8 cellular contexts compared by ENCODE assay signal in genomic region chr22:21657361-21658118, GRCh38. TPM values are rescaled to one million over a fixed set of nuclear protein-coding genes. Genes with fewer than 3 reads are reported as not detected.
DNase-seq lines count a peak whose midpoint lies in the region; ATAC-seq, FAIRE-seq and TF ChIP-seq lines count a peak whose summit lies in the region.

No MANE protein-coding gene starts in this region.

- POLR2A ChIA-PET in A549 (lab: Yijun Ruan, JAX): interaction anchor here (0.7 kb wide), 1 partner anchor 9 kb away, joined by 3 read pairs; no protein-coding TSS in a partner anchor

- H3K4me2 ChIP-seq in A549 (peak overlapping the region; percentile 65), mesenchymal stem cell (ENCODE audit: low read length, poor library complexity, severe bottlenecking) (peak overlapping the region; percentile 74)

- H3K9me3 ChIP-seq in A549 (no peaks in the 10 kb centered on the region), mesenchymal stem cell (ENCODE audit: control insufficient read depth, low read length) (no peaks in the 10 kb centered on the region)

- H3K4me1 ChIP-seq in A549 (0 out of 3 replicates have a peak, but pooled peaks cover 4% of the 10 kb centered on the region), mesenchymal stem cell (ENCODE audit: control insufficient read depth, insufficient read depth, low read depth, low read length) (peaks cover 21% of the 10 kb centered on the region)

- peak; percentile 91 for ATAC-seq in A549
- ATAC-seq in GM18520 (IDR thresholded peaks at IDR 0.05; ENCODE audit: unreplicated experiment): peak; percentile 62
- ATAC-seq in HG03135 (IDR thresholded peaks at IDR 0.05; ENCODE audit: unreplicated experiment): peak; percentile 59

- H2BK5ac ChIP-seq in mesenchymal stem cell (ENCODE audit: low read depth, low read length, poor library complexity, severe bottlenecking): no peak overlapping the region

- FAIRE-seq in A549 (lab: Jason Lieb, UNC): no peak

- DNase-seq in A549 (ENCODE audit: low read depth in 1 of 2, low spot score in 1 of 2) (peak; percentile 52 to 75), NCI-H510A (lab: John Stamatoyannopoulos, UW) (peak; percentile 69), dorsolateral prefrontal cortex (peak in 2 of 10 donors; percentile 12 to 67), mesenchymal stem cell (peak; percentile 60)
- DNase-seq in activated CD4-positive, alpha-beta T cell treated with anti-CD3 and anti-CD28 coated beads for 1 hour: peak; percentile 55
- peak; percentile 71 to 81 for DNase-seq in stimulated activated CD8-positive, alpha-beta memory T cell treated with anti-CD3 and anti-CD28 coated beads, Interleukin-2, amount 100 ng/mL, for 48 hours (ENCODE audit: low read depth in 2 of 2)

- no peak overlapping the region for H3K9ac ChIP-seq in mesenchymal stem cell (ENCODE audit: low read length)

- TF ChIP-seq CTCF in A549 (IDR thresholded peaks at IDR 0.05) (no peak), dorsolateral prefrontal cortex (IDR thresholded peaks at IDR 0.05 in 54 of 56, conservative IDR thresholded peaks at IDR 0.05 in 2 of 56; ENCODE audit: low read depth in 1 of 56, partially characterized antibody in 56 of 56) (peak in 9 of 56 donors; percentile 13 to 29 (median 21))

- no peak overlapping the region for H4K91ac ChIP-seq in mesenchymal stem cell (ENCODE audit: low read length)

- H3K4me3 ChIP-seq in A549 (peak overlapping the region; percentile 52), dorsolateral prefrontal cortex (peak overlapping the region; percentile 34 to 70 (median 56)), mesenchymal stem cell (ENCODE audit: insufficient read depth in 1 of 2, low read depth in 1 of 2, low read length in 2 of 2) (peak overlapping the region; percentile 61 to 72)

- no peak for TF ChIP-seq EP300 in A549 (IDR thresholded peaks at IDR 0.05)

- H3K36me3 ChIP-seq in mesenchymal stem cell (ENCODE audit: control insufficient read depth in 1 of 2, insufficient read depth in 2 of 2, low read depth in 1 of 2, low read length in 2 of 2): peaks cover 6% of the 10 kb centered on the region in 2 experiments

- TF ChIP-seq POLR2A in A549 (IDR thresholded peaks at IDR 0.05; ENCODE audit: low read length): peak; percentile 21; the same call in 1 of the 2 replicates

- H3K4ac ChIP-seq in mesenchymal stem cell (ENCODE audit: low read depth in 1 of 2, low read length in 2 of 2): no peak overlapping the region

- H2BK15ac ChIP-seq in mesenchymal stem cell (ENCODE audit: low read depth, poor library complexity, severe bottlenecking): no peak overlapping the region

- WGBS in A549 (ENCODE audit: missing lambda C conversion rate): 16% methylated on average over 14 of the region's 86 CpGs
- under 1% methylated on average over 73 of the region's 86 CpGs for WGBS in mesenchymal stem cell

- H2BK12ac ChIP-seq in mesenchymal stem cell (ENCODE audit: low read length in 2 of 2): no peak overlapping the region

- CTCF ChIA-PET in A549 (lab: Yijun Ruan, JAX): interaction anchor here (0.9 to 1.8 kb wide), 4 partner anchors 9 to 14 kb away, joined by 3 to 11 read pairs (median 3); no protein-coding TSS in a partner anchor

- intact Hi-C loops in dorsolateral prefrontal cortex (cut with DNase I): no loop called here

- peak overlapping the region; percentile 74 for H2AFZ ChIP-seq in mesenchymal stem cell (ENCODE audit: low read depth, low read length)

- TF ChIP-seq RAD21 in A549 (conservative IDR thresholded peaks at IDR 0.05 in 1 of 2, IDR thresholded peaks at IDR 0.05 in 1 of 2): no peak

- no peak overlapping the region for H2BK120ac ChIP-seq in mesenchymal stem cell (ENCODE audit: low read depth, low read length)

- H4K8ac ChIP-seq in mesenchymal stem cell (ENCODE audit: low read length): peak overlapping the region; percentile 1

- peak overlapping the region in 1 of 2 experiments; percentile 65 for H3K23ac ChIP-seq in mesenchymal stem cell (ENCODE audit: low read length in 2 of 2)

- H3K27ac ChIP-seq in A549 (peak overlapping the region; percentile 52 to 88), dorsolateral prefrontal cortex (peak overlapping the region in 1 of 59 donors; percentile 44), mesenchymal stem cell (ENCODE audit: low read length, poor library complexity, severe bottlenecking) (no peak overlapping the region)

- H3K18ac ChIP-seq in mesenchymal stem cell (ENCODE audit: low read depth in 1 of 2, low read length in 2 of 2): peak overlapping the region; percentile 57 to 68

- H3K79me1 ChIP-seq in mesenchymal stem cell (replicated peaks; ENCODE audit: low read length, poor library complexity, severe bottlenecking): peaks cover 10% of the 10 kb centered on the region

- H3K27me3 ChIP-seq in dorsolateral prefrontal cortex (peaks cover 0 to 24% (median 9%) of the 10 kb centered on the region in 45 donors), mesenchymal stem cell (ENCODE audit: control insufficient read depth in 1 of 2, insufficient read depth in 1 of 2, low read length in 2 of 2) (peaks cover 15 to 32% of the 10 kb centered on the region in 2 experiments)

- no peak overlapping the region for H3K14ac ChIP-seq in mesenchymal stem cell (ENCODE audit: low read length in 2 of 2)

- H2AK5ac ChIP-seq in mesenchymal stem cell (ENCODE audit: low read length, severe bottlenecking): no peak overlapping the region

TF ChIP-seq in A549, 52 proteins besides CTCF, POLR2A, EP300 and RAD21:
- TF ChIP-seq, protein P1, sequence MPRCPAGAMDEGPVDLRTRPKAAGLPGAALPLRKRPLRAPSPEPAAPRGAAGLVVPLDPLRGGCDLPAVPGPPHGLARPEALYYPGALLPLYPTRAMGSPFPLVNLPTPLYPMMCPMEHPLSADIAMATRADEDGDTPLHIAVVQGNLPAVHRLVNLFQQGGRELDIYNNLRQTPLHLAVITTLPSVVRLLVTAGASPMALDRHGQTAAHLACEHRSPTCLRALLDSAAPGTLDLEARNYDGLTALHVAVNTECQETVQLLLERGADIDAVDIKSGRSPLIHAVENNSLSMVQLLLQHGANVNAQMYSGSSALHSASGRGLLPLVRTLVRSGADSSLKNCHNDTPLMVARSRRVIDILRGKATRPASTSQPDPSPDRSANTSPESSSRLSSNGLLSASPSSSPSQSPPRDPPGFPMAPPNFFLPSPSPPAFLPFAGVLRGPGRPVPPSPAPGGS (IDR thresholded peaks at IDR 0.05): 0 out of 3 replicates have a peak, but pooled peaks have one; percentile 21
- TF ChIP-seq MAZ (IDR thresholded peaks at IDR 0.05; ENCODE audit: borderline replicate concordance, low read depth, low read length) (no peak), MAX (IDR thresholded peaks at IDR 0.05) (peak; percentile 65; the same call in 1 of the 2 replicates), NR3C1 (IDR thresholded peaks at IDR 0.05) (no peak), PHF8 (IDR thresholded peaks at IDR 0.05; ENCODE audit: borderline replicate concordance, low read depth) (peak; percentile 18; the same call in 1 of the 2 replicates), HOXB13 (CRISPR knock-in tag; IDR thresholded peaks at IDR 0.05; ENCODE audit: low read depth) (no peak)
- TF ChIP-seq, protein P2, sequence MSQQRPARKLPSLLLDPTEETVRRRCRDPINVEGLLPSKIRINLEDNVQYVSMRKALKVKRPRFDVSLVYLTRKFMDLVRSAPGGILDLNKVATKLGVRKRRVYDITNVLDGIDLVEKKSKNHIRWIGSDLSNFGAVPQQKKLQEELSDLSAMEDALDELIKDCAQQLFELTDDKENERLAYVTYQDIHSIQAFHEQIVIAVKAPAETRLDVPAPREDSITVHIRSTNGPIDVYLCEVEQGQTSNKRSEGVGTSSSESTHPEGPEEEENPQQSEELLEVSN (IDR thresholded peaks at IDR 0.05; ENCODE audit: borderline replicate concordance, low read depth): peak; percentile 71
TF ChIP-seq in A549: peak in this region for 4.

RNA-seq across cellular contexts. Expression of gene PPIL2, which starts 8.3 kb away (rescaled TPM):
- polyA plus RNA-seq in A549 (2011; rRNA removed) (38.7 and 39.0 TPM in 2 replicates), A549 (2017; fragmentation: RNase III; extraction: RNeasy Plus Mini Kit Qiagen cat#74134 plus additional on column Dnase treatment) (30.8 to 34.0 TPM (median 31.4 TPM) in 3 replicates)
- 37.6 and 38.7 TPM in 2 replicates for polyA plus RNA-seq in A549 (2012; cell fraction: cytosol; rRNA removed)
- 118 and 125 TPM in 2 replicates for polyA plus RNA-seq in A549 (2012; cell fraction: nucleus; rRNA removed)
- polyA minus RNA-seq in A549 (2011; rRNA and poly(A)+ RNA removed): 31.0 and 31.8 TPM in 2 replicates
- total RNA-seq in dorsolateral prefrontal cortex: 10 to 100 TPM; 27.4 to 65.8 (median 42.2) TPM
- 30.8 TPM for polyA plus RNA-seq in mesenchymal stem cell (2013, experiment 1 of 2)
- 29.5 TPM for polyA plus RNA-seq in mesenchymal stem cell (2013, experiment 2 of 2)

RNA-seq across cellular contexts. Expression of gene SDF2L1, which starts 15.4 kb away (rescaled TPM):
- polyA plus RNA-seq in A549 (2011; rRNA removed) (13.7 and 17.5 TPM in 2 replicates), A549 (2017; fragmentation: RNase III; extraction: RNeasy Plus Mini Kit Qiagen cat#74134 plus additional on column Dnase treatment) (38.8 to 41.9 TPM (median 41.0 TPM) in 3 replicates)
- 99.7 and 128 TPM in 2 replicates for polyA plus RNA-seq in A549 (2012; cell fraction: cytosol; rRNA removed)
- polyA plus RNA-seq in A549 (2012; cell fraction: nucleus; rRNA removed): 61.8 and 78.3 TPM in 2 replicates
- polyA minus RNA-seq in A549 (2011; rRNA and poly(A)+ RNA removed): 9.5 and 13.4 TPM in 2 replicates
- total RNA-seq in dorsolateral prefrontal cortex: 10 to 100 TPM in 86 of 120 experiments, 1 to 10 TPM in 34; 4.9 to 43.3 (median 11.4) TPM
- polyA plus RNA-seq in mesenchymal stem cell (2013, experiment 1 of 2): 27.4 TPM
- 27.8 TPM for polyA plus RNA-seq in mesenchymal stem cell (2013, experiment 2 of 2)

RNA-seq across cellular contexts. Expression of gene CCDC116, which starts 25.0 kb away (rescaled TPM):
- polyA plus RNA-seq in A549 (2011; rRNA removed) (0.05 TPM in 1 of 2 replicates, not detected in the other), A549 (2017; fragmentation: RNase III; extraction: RNeasy Plus Mini Kit Qiagen cat#74134 plus additional on column Dnase treatment) (0.04 to 0.06 TPM in 2 of 3 replicates, not detected in the other)
- 0.04 and 0.10 TPM in 2 replicates for polyA plus RNA-seq in A549 (2012; cell fraction: cytosol; rRNA removed)
- polyA plus RNA-seq in A549 (2012; cell fraction: nucleus; rRNA removed): 0.72 and 1.0 TPM in 2 replicates
- not detected in 2 replicates for polyA minus RNA-seq in A549 (2011; rRNA and poly(A)+ RNA removed)
- total RNA-seq in dorsolateral prefrontal cortex: 1 to 10 TPM in 29 of 120 experiments, under 1 TPM in 82, not detected in 9; 0.20 to 2.8 (median 0.68) TPM
- 0.18 TPM for polyA plus RNA-seq in mesenchymal stem cell (2013, experiment 1 of 2)
- polyA plus RNA-seq in mesenchymal stem cell (2013, experiment 2 of 2): 0.11 TPM

RNA-seq across cellular contexts. Expression of gene YDJC, which starts 27.7 kb away (rescaled TPM):
- polyA plus RNA-seq in A549 (2011; rRNA removed): 24.8 and 27.0 TPM in 2 replicates
- 60.0 and 90.3 TPM in 2 replicates for polyA plus RNA-seq in A549 (2012; cell fraction: cytosol; rRNA removed)
- polyA plus RNA-seq in A549 (2012; cell fraction: nucleus; rRNA removed): 74.3 and 115 TPM in 2 replicates
- polyA plus RNA-seq in A549 (2017; fragmentation: RNase III; extraction: RNeasy Plus Mini Kit Qiagen cat#74134 plus additional on column Dnase treatment): 28.3 to 29.9 TPM (median 28.3 TPM) in 3 replicates
- polyA minus RNA-seq in A549 (2011; rRNA and poly(A)+ RNA removed): 10.5 and 13.7 TPM in 2 replicates
- total RNA-seq in dorsolateral prefrontal cortex: 10 to 100 TPM in 117 of 120 experiments, 1 to 10 TPM in 3; 9.3 to 19.5 (median 14.6) TPM
- 13.7 TPM for polyA plus RNA-seq in mesenchymal stem cell (2013, experiment 1 of 2)
- 13.9 TPM for polyA plus RNA-seq in mesenchymal stem cell (2013, experiment 2 of 2)
